In genomic region chr16:11312718-11313492, GRCh38 we compare ENCODE assay signal across 1 cellular context.
TF ChIP-seq lines count a peak whose summit lies in the region.

No MANE protein-coding gene starts in this region.

TF ChIP-seq in HepG2, 621 proteins besides CTCF, POLR2A, EP300 and RAD21 (continued from another document and continues in another):
- peak; percentile 52; the same call in 1 of the 2 replicates for TF ChIP-seq ZNF614 (CRISPR knock-in tag; IDR thresholded peaks at IDR 0.05; ENCODE audit: borderline replicate concordance)
- TF ChIP-seq, protein P1, sequence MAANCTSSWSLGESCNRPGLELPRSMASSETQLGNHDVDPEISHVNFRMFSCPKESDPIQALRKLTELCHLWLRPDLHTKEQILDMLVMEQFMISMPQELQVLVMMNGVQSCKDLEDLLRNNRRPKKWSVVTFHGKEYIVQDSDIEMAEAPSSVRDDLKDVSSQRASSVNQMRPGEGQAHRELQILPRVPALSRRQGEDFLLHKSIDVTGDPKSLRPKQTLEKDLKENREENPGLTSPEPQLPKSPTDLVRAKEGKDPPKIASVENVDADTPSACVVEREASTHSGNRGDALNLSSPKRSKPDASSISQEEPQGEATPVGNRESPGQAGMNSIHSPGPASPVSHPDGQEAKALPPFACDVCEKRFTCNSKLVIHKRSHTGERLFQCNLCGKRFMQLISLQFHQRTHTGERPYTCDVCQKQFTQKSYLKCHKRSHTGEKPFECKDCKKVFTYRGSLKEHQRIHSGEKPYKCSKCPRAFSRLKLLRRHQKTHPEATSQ (CRISPR knock-in tag; IDR thresholded peaks at IDR 0.05; ENCODE audit: borderline replicate concordance): no peak
- no peak for TF ChIP-seq ZNF317 (CRISPR knock-in tag; IDR thresholded peaks at IDR 0.05)
- peak; percentile 3; the same call in 1 of the 2 replicates for TF ChIP-seq PATZ1 (CRISPR knock-in tag; IDR thresholded peaks at IDR 0.05)
- TF ChIP-seq, protein P2, sequence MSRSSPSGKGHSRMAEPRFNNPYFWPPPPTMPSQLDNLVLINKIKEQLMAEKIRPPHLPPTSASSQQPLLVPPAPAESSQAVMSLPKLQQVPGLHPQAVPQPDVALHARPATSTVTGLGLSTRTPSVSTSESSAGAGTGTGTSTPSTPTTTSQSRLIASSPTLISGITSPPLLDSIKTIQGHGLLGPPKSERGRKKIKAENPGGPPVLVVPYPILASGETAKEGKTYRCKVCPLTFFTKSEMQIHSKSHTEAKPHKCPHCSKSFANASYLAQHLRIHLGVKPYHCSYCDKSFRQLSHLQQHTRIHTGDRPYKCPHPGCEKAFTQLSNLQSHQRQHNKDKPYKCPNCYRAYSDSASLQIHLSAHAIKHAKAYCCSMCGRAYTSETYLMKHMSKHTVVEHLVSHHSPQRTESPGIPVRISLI (CRISPR knock-in tag; IDR thresholded peaks at IDR 0.05; ENCODE audit: borderline replicate concordance): peak; percentile 18; the same call in 1 of the 2 replicates
- TF ChIP-seq, protein P3, sequence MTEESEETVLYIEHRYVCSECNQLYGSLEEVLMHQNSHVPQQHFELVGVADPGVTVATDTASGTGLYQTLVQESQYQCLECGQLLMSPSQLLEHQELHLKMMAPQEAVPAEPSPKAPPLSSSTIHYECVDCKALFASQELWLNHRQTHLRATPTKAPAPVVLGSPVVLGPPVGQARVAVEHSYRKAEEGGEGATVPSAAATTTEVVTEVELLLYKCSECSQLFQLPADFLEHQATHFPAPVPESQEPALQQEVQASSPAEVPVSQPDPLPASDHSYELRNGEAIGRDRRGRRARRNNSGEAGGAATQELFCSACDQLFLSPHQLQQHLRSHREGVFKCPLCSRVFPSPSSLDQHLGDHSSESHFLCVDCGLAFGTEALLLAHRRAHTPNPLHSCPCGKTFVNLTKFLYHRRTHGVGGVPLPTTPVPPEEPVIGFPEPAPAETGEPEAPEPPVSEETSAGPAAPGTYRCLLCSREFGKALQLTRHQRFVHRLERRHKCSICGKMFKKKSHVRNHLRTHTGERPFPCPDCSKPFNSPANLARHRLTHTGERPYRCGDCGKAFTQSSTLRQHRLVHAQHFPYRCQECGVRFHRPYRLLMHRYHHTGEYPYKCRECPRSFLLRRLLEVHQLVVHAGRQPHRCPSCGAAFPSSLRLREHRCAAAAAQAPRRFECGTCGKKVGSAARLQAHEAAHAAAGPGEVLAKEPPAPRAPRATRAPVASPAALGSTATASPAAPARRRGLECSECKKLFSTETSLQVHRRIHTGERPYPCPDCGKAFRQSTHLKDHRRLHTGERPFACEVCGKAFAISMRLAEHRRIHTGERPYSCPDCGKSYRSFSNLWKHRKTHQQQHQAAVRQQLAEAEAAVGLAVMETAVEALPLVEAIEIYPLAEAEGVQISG (CRISPR knock-in tag; IDR thresholded peaks at IDR 0.05): peak; percentile 54
- TF ChIP-seq, protein P4, sequence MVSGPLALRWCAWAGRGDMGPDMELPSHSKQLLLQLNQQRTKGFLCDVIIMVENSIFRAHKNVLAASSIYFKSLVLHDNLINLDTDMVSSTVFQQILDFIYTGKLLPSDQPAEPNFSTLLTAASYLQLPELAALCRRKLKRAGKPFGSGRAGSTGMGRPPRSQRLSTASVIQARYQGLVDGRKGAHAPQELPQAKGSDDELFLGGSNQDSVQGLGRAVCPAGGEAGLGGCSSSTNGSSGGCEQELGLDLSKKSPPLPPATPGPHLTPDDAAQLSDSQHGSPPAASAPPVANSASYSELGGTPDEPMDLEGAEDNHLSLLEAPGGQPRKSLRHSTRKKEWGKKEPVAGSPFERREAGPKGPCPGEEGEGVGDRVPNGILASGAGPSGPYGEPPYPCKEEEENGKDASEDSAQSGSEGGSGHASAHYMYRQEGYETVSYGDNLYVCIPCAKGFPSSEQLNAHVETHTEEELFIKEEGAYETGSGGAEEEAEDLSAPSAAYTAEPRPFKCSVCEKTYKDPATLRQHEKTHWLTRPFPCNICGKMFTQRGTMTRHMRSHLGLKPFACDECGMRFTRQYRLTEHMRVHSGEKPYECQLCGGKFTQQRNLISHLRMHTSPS (CRISPR knock-in tag; IDR thresholded peaks at IDR 0.05; ENCODE audit: low read depth): peak; percentile 64; the same call in 1 of the 2 replicates
- no peak for TF ChIP-seq ZNF468 (CRISPR knock-in tag; IDR thresholded peaks at IDR 0.05)
- TF ChIP-seq ZNF605 (CRISPR knock-in tag; IDR thresholded peaks at IDR 0.05): peak; percentile 25; the same call in 1 of the 2 replicates
- TF ChIP-seq ATF7-NPFF (CRISPR knock-in tag; IDR thresholded peaks at IDR 0.05; ENCODE audit: low read depth): peak; percentile 51; the same call in 1 of the 2 replicates
- TF ChIP-seq FOXO1 (CRISPR knock-in tag; IDR thresholded peaks at IDR 0.05): peak; percentile 47; the same call in 1 of the 2 replicates
- TF ChIP-seq BRD4 (CRISPR knock-in tag; IDR thresholded peaks at IDR 0.05): 0 out of 2 replicates have a peak, but pooled peaks have one; percentile 38
- peak; percentile 67; the same call in 1 of the 2 replicates for TF ChIP-seq ZNF280B (CRISPR knock-in tag; IDR thresholded peaks at IDR 0.05; ENCODE audit: borderline replicate concordance)
- TF ChIP-seq, protein P5, sequence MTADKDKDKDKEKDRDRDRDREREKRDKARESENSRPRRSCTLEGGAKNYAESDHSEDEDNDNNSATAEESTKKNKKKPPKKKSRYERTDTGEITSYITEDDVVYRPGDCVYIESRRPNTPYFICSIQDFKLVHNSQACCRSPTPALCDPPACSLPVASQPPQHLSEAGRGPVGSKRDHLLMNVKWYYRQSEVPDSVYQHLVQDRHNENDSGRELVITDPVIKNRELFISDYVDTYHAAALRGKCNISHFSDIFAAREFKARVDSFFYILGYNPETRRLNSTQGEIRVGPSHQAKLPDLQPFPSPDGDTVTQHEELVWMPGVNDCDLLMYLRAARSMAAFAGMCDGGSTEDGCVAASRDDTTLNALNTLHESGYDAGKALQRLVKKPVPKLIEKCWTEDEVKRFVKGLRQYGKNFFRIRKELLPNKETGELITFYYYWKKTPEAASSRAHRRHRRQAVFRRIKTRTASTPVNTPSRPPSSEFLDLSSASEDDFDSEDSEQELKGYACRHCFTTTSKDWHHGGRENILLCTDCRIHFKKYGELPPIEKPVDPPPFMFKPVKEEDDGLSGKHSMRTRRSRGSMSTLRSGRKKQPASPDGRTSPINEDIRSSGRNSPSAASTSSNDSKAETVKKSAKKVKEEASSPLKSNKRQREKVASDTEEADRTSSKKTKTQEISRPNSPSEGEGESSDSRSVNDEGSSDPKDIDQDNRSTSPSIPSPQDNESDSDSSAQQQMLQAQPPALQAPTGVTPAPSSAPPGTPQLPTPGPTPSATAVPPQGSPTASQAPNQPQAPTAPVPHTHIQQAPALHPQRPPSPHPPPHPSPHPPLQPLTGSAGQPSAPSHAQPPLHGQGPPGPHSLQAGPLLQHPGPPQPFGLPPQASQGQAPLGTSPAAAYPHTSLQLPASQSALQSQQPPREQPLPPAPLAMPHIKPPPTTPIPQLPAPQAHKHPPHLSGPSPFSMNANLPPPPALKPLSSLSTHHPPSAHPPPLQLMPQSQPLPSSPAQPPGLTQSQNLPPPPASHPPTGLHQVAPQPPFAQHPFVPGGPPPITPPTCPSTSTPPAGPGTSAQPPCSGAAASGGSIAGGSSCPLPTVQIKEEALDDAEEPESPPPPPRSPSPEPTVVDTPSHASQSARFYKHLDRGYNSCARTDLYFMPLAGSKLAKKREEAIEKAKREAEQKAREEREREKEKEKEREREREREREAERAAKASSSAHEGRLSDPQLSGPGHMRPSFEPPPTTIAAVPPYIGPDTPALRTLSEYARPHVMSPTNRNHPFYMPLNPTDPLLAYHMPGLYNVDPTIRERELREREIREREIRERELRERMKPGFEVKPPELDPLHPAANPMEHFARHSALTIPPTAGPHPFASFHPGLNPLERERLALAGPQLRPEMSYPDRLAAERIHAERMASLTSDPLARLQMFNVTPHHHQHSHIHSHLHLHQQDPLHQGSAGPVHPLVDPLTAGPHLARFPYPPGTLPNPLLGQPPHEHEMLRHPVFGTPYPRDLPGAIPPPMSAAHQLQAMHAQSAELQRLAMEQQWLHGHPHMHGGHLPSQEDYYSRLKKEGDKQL (CRISPR knock-in tag; IDR thresholded peaks at IDR 0.05; ENCODE audit: low read depth): no peak
- 0 out of 2 replicates have a peak, but pooled peaks have one; percentile 42 for TF ChIP-seq ZNF790 (CRISPR knock-in tag; IDR thresholded peaks at IDR 0.05; ENCODE audit: borderline replicate concordance)
- 0 out of 2 replicates have a peak, but pooled peaks have one; percentile 53 for TF ChIP-seq ZNF737 (CRISPR knock-in tag; IDR thresholded peaks at IDR 0.05; ENCODE audit: borderline replicate concordance)
- no peak; the same call in none of the 2 replicates for TF ChIP-seq SAP130 (CRISPR knock-in tag; IDR thresholded peaks at IDR 0.05; ENCODE audit: low read depth)
- TF ChIP-seq, protein P6, sequence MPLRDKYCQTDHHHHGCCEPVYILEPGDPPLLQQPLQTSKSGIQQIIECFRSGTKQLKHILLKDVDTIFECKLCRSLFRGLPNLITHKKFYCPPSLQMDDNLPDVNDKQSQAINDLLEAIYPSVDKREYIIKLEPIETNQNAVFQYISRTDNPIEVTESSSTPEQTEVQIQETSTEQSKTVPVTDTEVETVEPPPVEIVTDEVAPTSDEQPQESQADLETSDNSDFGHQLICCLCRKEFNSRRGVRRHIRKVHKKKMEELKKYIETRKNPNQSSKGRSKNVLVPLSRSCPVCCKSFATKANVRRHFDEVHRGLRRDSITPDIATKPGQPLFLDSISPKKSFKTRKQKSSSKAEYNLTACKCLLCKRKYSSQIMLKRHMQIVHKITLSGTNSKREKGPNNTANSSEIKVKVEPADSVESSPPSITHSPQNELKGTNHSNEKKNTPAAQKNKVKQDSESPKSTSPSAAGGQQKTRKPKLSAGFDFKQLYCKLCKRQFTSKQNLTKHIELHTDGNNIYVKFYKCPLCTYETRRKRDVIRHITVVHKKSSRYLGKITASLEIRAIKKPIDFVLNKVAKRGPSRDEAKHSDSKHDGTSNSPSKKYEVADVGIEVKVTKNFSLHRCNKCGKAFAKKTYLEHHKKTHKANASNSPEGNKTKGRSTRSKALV (CRISPR knock-in tag; IDR thresholded peaks at IDR 0.05): no peak
- 0 out of 4 replicates have a peak, but pooled peaks of 1 of the 2 experiments have one; percentile 56 for TF ChIP-seq HMGXB4 (CRISPR knock-in tag; IDR thresholded peaks at IDR 0.05; ENCODE audit: borderline replicate concordance in 1 of 2, low read depth in 1 of 2)
- no peak for TF ChIP-seq ZNF589 (CRISPR knock-in tag; conservative IDR thresholded peaks at IDR 0.05)
- peak; percentile 53 for TF ChIP-seq SMAD3 (CRISPR knock-in tag; IDR thresholded peaks at IDR 0.05)
- no peak for TF ChIP-seq ZNF83 (CRISPR knock-in tag; IDR thresholded peaks at IDR 0.05; ENCODE audit: borderline replicate concordance)
- TF ChIP-seq ZKSCAN8 (CRISPR knock-in tag; IDR thresholded peaks at IDR 0.05; ENCODE audit: borderline replicate concordance): 0 out of 2 replicates have a peak, but pooled peaks have one; percentile 36
- TF ChIP-seq GMEB1 (CRISPR knock-in tag; IDR thresholded peaks at IDR 0.05; ENCODE audit: borderline replicate concordance): peak; percentile 47
- TF ChIP-seq, protein P7, sequence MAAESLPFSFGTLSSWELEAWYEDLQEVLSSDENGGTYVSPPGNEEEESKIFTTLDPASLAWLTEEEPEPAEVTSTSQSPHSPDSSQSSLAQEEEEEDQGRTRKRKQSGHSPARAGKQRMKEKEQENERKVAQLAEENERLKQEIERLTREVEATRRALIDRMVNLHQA (CRISPR knock-in tag; IDR thresholded peaks at IDR 0.05): no peak
- 0 out of 2 replicates have a peak, but pooled peaks have one; percentile 36 for TF ChIP-seq ZSCAN9 (CRISPR knock-in tag; IDR thresholded peaks at IDR 0.05; ENCODE audit: borderline replicate concordance)
- TF ChIP-seq ZSCAN21 (CRISPR knock-in tag; IDR thresholded peaks at IDR 0.05; ENCODE audit: borderline replicate concordance): 0 out of 2 replicates have a peak, but pooled peaks have one; percentile 24
- TF ChIP-seq MEIS1 (CRISPR knock-in tag; IDR thresholded peaks at IDR 0.05; ENCODE audit: borderline replicate concordance): no peak
- TF ChIP-seq ZFP36L1 (CRISPR knock-in tag; IDR thresholded peaks at IDR 0.05): peak; percentile 10; the same call in 1 of the 2 replicates
